Comparison of ENCODE assay signal across 16 cellular contexts in genomic region chr9:104864675-104865104, GRCh38.
DNase-seq lines count a peak whose midpoint lies in the region; ATAC-seq and TF ChIP-seq lines count a peak whose summit lies in the region.
"Had no signal": no experiment of that assay in that cellular context is flagged by ENCODE, and none has a peak within 500 bp of the region (broad histone marks: within the 10 kb centered on the region; RNA-seq: fewer than 3 reads in every experiment).

No MANE protein-coding gene starts in this region.

- ATAC-seq in upper lobe of right lung (peak; percentile 2), GM21360 (IDR thresholded peaks at IDR 0.05; ENCODE audit: unreplicated experiment) (no peak), GM18511 (IDR thresholded peaks at IDR 0.05; ENCODE audit: unreplicated experiment) (no peak)
- ATAC-seq: GM12878; stimulated activated effector memory CD8-positive, alpha-beta T cell treated with anti-CD3 and anti-CD28 coated beads, Interleukin-12 subunit alpha, Interleukin-12 subunit beta, amount 100 ng/mL, for 72 hours had no signal

- H3F3A ChIP-seq in GM23248 (ENCODE audit: insufficient read depth): peaks cover 52% of the 10 kb centered on the region

- H3K9me3 ChIP-seq in GM23248 (ENCODE audit: low read depth) (no peaks in the 10 kb centered on the region), liver (ENCODE audit: control insufficient read depth in 4 of 4, low read length in 3 of 4) (no peaks in the 10 kb centered on the region), upper lobe of right lung (no peaks in the 10 kb centered on the region)
- H3K9me3 ChIP-seq: neutrophil had no signal

- in situ Hi-C loops in GM23248 (cut with MboI): loop anchor here (5.0 to 10.0 kb wide), 2 partner anchors 293 to 550 kb away; no protein-coding TSS in a partner anchor

- TF ChIP-seq RAD21 in liver (IDR thresholded peaks at IDR 0.05): peak; percentile 12 to 15

- DNase-seq in GM23248: peak; percentile 83
- DNase-seq in brain pericyte (ENCODE audit: low read depth, low spot score): peak; percentile 86
- DNase-seq in upper lobe of right lung: no peak
- DNase-seq in activated naive CD4-positive, alpha-beta T cell treated with anti-CD3 and anti-CD28 coated beads, Interleukin-2, amount 50 U/mL, for 16 hours: no peak
- DNase-seq: activated CD4-positive, alpha-beta T cell treated with anti-CD3 and anti-CD28 coated beads, Interleukin-2, amount 50 U/mL, for 1 hour; activated effector memory CD4-positive, alpha-beta T cell treated with Interleukin-2 at 50 U/mL for 16 hours; Calu3; NCI-H1436; NCI-H748 treated with DMSO at 0.1 percent for 48 hours; SW 1271 had no signal

- 7 to 8% methylated on average over 5 of the region's 5 CpGs for WGBS in GM23248 (ENCODE audit: low coverage in 1 of 2, low lambda C conversion rate in 2 of 2, missing lambda C conversion rate in 2 of 2), 2 experiments
- WGBS in liver: 37% methylated on average over 5 of the region's 5 CpGs

- intact Hi-C loops in upper lobe of right lung (cut with DNase I): no loop called here

- H3K9ac ChIP-seq in GM23248: peak overlapping the region; percentile 14; the same call in 1 of the 2 replicates
- H3K9ac ChIP-seq in liver (ENCODE audit: low read depth in 1 of 2, low read length in 2 of 2): no peak overlapping the region

- no peak overlapping the region for H2AFZ ChIP-seq in GM23248

- H3K4me3 ChIP-seq in GM23248 (no peak overlapping the region), liver (ENCODE audit: low read depth in 1 of 3, low read length in 3 of 3) (no peak overlapping the region), upper lobe of right lung (no peak overlapping the region)
- H3K4me3 ChIP-seq: GM12878 had no signal

- H3K4me2 ChIP-seq in GM23248 (ENCODE audit: unreplicated experiment): peak overlapping the region; percentile 8

- H3K27ac ChIP-seq in GM23248 (peak overlapping the region; percentile 44), liver (ENCODE audit: low read depth in 1 of 2, low read length in 2 of 2) (peak overlapping the region; percentile 52 to 64), upper lobe of right lung (no peak overlapping the region)
- H3K27ac ChIP-seq: neutrophil had no signal

- no peak for TF ChIP-seq CTCF in liver (IDR thresholded peaks at IDR 0.05; ENCODE audit: low read depth, low read length, missing input control)
- no peak for TF ChIP-seq CTCF in upper lobe of right lung (IDR thresholded peaks at IDR 0.05)

- H3K4me1 ChIP-seq in GM23248 (ENCODE audit: insufficient read depth): peaks cover 67% of the 10 kb centered on the region
- H3K4me1 ChIP-seq in liver (ENCODE audit: control insufficient read depth in 4 of 4, insufficient read depth in 4 of 4, low read length in 3 of 4): peaks cover 13 to 70% (median 47%) of the 10 kb centered on the region in 4 donors
- peaks cover 51% of the 10 kb centered on the region for H3K4me1 ChIP-seq in upper lobe of right lung

- no peaks in the 10 kb centered on the region for H3K9me2 ChIP-seq in GM23248 (ENCODE audit: insufficient read depth)

- no peaks in the 10 kb centered on the region for H3K27me3 ChIP-seq in GM23248 (replicated peaks; ENCODE audit: insufficient read depth)
- no peaks in the 10 kb centered on the region for H3K27me3 ChIP-seq in liver (ENCODE audit: control insufficient read depth in 4 of 4, insufficient read depth in 4 of 4, low read length in 3 of 4)
- no peaks in the 10 kb centered on the region for H3K27me3 ChIP-seq in upper lobe of right lung
- H3K27me3 ChIP-seq: neutrophil had no signal

- no peaks in the 10 kb centered on the region for H3K79me2 ChIP-seq in GM23248 (ENCODE audit: insufficient read depth)

- H3K36me3 ChIP-seq in GM23248 (ENCODE audit: low read depth) (no peaks in the 10 kb centered on the region), liver (ENCODE audit: control insufficient read depth in 4 of 4, insufficient read depth in 3 of 4, low read depth in 1 of 4, low read length in 3 of 4) (peaks cover 1 to 40% (median 25%) of the 10 kb centered on the region in 4 donors), upper lobe of right lung (peaks cover 9% of the 10 kb centered on the region)

- H4K20me1 ChIP-seq in GM23248 (ENCODE audit: insufficient read depth): no peaks in the 10 kb centered on the region

TF ChIP-seq in liver, 16 proteins besides CTCF, POLR2A, EP300 and RAD21:
- TF ChIP-seq ATF3 (IDR thresholded peaks at IDR 0.05): no peak
- TF ChIP-seq FOXA1 (IDR thresholded peaks at IDR 0.05): no peak
- TF ChIP-seq NR2F2 (IDR thresholded peaks at IDR 0.05): peak; percentile 70
- TF ChIP-seq YY1 (IDR thresholded peaks at IDR 0.05): no peak
- TF ChIP-seq MAX (IDR thresholded peaks at IDR 0.05): peak; percentile 47
- no peak for TF ChIP-seq EGR1 (IDR thresholded peaks at IDR 0.05; ENCODE audit: low read depth in 2 of 2)
- peak; percentile 36 to 76 for TF ChIP-seq RXRA (IDR thresholded peaks at IDR 0.05)
- no peak for TF ChIP-seq JUND (IDR thresholded peaks at IDR 0.05)
- peak; percentile 26 for TF ChIP-seq SP1 (IDR thresholded peaks at IDR 0.05)
- TF ChIP-seq HNF4A (conservative IDR thresholded peaks at IDR 0.05): peak in 1 of 2 donors; percentile 63

Comparison
In these comparisons a context has a peak if more than half of its experiments do, and no peak if none do; other contexts are left out.
1. DNase-seq: peak in GM23248 (single experiment) and brain pericyte (single experiment); none in upper lobe of right lung (single experiment) and activated naive CD4-positive, alpha-beta T cell treated with anti-CD3 and anti-CD28 coated beads, Interleukin-2, amount 50 U/mL, for 16 hours (single experiment).